1 cellular context compared by ENCODE assay signal in the genomic region with DNA sequence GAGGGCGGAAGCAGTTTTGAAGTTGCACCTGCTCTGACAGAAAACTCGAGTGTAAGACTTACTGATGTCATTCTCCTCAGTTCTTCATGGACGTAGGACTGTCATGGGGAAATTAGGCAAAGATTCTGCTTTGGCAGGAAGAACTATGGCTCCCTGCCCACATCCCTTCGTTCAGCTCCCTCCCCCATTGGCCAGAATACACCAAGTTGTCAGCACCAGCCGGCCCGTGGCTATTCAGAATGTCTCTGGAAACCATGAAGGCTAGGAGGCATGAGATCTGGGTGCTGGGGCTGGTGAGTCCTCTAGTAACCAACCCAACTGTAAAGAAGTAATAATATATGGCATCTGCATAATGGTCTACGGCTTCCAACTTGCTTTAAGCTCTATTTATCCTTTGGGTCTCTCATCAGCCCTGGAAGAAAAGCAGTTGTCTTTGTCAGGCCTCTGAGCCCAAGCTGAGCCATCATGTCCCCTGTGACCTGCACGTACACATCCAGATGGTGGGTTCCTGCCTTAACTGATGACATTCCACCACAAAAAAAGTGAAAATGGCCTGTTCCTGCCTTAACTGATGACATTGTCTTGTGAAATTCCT.
TF ChIP-seq lines count a peak whose summit lies in the region.

No MANE protein-coding gene starts in this region.

TF ChIP-seq in SK-N-SH, 30 proteins besides CTCF, POLR2A, EP300 and RAD21 (continued from another document):
- TF ChIP-seq, protein P1, sequence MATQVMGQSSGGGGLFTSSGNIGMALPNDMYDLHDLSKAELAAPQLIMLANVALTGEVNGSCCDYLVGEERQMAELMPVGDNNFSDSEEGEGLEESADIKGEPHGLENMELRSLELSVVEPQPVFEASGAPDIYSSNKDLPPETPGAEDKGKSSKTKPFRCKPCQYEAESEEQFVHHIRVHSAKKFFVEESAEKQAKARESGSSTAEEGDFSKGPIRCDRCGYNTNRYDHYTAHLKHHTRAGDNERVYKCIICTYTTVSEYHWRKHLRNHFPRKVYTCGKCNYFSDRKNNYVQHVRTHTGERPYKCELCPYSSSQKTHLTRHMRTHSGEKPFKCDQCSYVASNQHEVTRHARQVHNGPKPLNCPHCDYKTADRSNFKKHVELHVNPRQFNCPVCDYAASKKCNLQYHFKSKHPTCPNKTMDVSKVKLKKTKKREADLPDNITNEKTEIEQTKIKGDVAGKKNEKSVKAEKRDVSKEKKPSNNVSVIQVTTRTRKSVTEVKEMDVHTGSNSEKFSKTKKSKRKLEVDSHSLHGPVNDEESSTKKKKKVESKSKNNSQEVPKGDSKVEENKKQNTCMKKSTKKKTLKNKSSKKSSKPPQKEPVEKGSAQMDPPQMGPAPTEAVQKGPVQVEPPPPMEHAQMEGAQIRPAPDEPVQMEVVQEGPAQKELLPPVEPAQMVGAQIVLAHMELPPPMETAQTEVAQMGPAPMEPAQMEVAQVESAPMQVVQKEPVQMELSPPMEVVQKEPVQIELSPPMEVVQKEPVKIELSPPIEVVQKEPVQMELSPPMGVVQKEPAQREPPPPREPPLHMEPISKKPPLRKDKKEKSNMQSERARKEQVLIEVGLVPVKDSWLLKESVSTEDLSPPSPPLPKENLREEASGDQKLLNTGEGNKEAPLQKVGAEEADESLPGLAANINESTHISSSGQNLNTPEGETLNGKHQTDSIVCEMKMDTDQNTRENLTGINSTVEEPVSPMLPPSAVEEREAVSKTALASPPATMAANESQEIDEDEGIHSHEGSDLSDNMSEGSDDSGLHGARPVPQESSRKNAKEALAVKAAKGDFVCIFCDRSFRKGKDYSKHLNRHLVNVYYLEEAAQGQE (IDR thresholded peaks at IDR 0.05; ENCODE audit: low read depth, low read length), result no peak
- TF ChIP-seq, protein P2, sequence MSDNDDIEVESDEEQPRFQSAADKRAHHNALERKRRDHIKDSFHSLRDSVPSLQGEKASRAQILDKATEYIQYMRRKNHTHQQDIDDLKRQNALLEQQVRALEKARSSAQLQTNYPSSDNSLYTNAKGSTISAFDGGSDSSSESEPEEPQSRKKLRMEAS (IDR thresholded peaks at IDR 0.05; ENCODE audit: low read depth), result no peak
- TF ChIP-seq FOXJ3 (CRISPR knock-in tag; IDR thresholded peaks at IDR 0.05) (no peak), TEAD4 (IDR thresholded peaks at IDR 0.05; ENCODE audit: borderline replicate concordance, insufficient read depth) (no peak), GATA2 (CRISPR knock-in tag; IDR thresholded peaks at IDR 0.05) (no peak), CHD2 (IDR thresholded peaks at IDR 0.05; ENCODE audit: low read length, partially characterized antibody) (no peak), MEF2A (IDR thresholded peaks at IDR 0.05; ENCODE audit: borderline replicate concordance, low read depth) (no peak)
